ENCODE assay signal across 8 cellular contexts in the genomic region with DNA sequence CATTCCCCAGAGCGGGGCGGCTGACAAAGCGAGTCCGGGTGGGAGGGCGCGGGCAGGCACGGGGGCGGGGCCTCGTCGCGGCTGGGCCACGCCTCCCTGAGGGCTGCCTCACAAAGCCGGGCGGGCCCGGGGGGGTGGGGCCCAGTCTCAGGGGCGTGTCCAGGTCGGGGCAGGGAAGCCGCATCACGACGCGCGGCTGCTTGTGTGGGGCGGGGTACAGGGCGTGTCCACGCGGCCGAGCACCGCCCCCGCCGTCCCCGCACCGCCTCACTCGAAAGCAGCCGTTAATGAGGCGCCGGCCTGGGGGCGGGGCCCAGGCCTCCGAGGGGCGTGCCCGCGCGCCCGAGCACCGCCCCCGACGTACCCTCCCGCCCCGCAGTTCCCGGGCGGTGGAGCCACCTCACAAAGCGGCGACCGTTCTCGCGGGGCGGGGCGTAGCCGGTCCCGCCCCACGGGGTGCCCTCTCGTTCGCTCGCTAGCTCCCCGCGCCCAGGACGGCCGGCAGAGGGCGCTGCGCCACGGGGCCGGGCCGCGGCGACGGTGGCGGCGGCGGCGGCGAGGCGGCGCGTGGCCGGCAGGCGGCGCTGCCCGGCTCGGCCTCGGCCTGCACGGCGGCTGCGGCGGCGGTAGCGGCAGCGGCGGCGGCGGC. TPM values are rescaled to one million over a fixed set of nuclear protein-coding genes. Genes with fewer than 3 reads are reported as not detected.
DNase-seq lines count a peak whose midpoint lies in the region; TF ChIP-seq lines count a peak whose summit lies in the region.

CARM1 (plus strand) TSS at position 599 of the 649 bp plus-strand sequence. CDS start 150 bp downstream, outside the sequence.

- TF ChIP-seq CTCF in GM06990 (IDR thresholded peaks at IDR 0.05; ENCODE audit: insufficient read depth, low read length, poor library complexity, severe bottlenecking) (peak; percentile 37), HFFc6 (IDR thresholded peaks at IDR 0.05) (peak; percentile 78), neutrophil (IDR thresholded peaks at IDR 0.05) (peak; percentile 96), subcutaneous adipose tissue (IDR thresholded peaks at IDR 0.05; ENCODE audit: low read depth) (no peak)

- H3K4me3 Mint-ChIP-seq in HFFc6: peak within 1 kb of the TSS; percentile 95

- H3K4me1 ChIP-seq in neutrophil (ENCODE audit: control insufficient read depth in 1 of 2, insufficient read depth in 1 of 2, low read depth in 1 of 2, low read length in 1 of 2): peaks cover 12 to 20% of the 10 kb centered on the region in 2 experiments

- H3K36me3 Mint-ChIP-seq in HFFc6 (ENCODE audit: low read depth): no peaks in the 10 kb centered on the region; the same call in 1 of the 2 replicates

- no peaks in the 10 kb centered on the region for H3K27me3 ChIP-seq in GM06990 (replicated peaks; ENCODE audit: control insufficient read depth, insufficient read depth, low read length)
- peaks cover 21% of the 10 kb centered on the region for H3K27me3 ChIP-seq in neutrophil

- H3K4me3 ChIP-seq in GM06990 (replicated peaks; ENCODE audit: low read depth, low read length) (peak within 1 kb of the TSS; percentile 91), neutrophil (ENCODE audit: low read depth in 1 of 2, low read length in 1 of 2) (peak within 1 kb of the TSS; percentile 57 to 62)

- in situ Hi-C loops in SK-MEL-5 (cut with HindIII; ENCODE audit: low pct_unique_long_range_greater_than_20kb, low sequenced_read_pairs): no loop called here

- H3K27me3 Mint-ChIP-seq in HFFc6 (ENCODE audit: insufficient read depth): no peaks in the 10 kb centered on the region; the same call in 1 of the 2 replicates

- H3K9me3 Mint-ChIP-seq in HFFc6: no peaks in the 10 kb centered on the region

- peak within 1 kb of the TSS; percentile 90 for H3K27ac Mint-ChIP-seq in HFFc6

- H3K36me3 ChIP-seq in GM06990 (ENCODE audit: control insufficient read depth, insufficient read depth, low read length) (no peaks in the 10 kb centered on the region; the same call in none of the 2 replicates), neutrophil (peaks cover 37% of the 10 kb centered on the region)

- H3K9me3 ChIP-seq in neutrophil: no peaks in the 10 kb centered on the region

- peak within 1 kb of the TSS; percentile 87 for H3K27ac ChIP-seq in neutrophil

- DNase-seq in GM06990 (ENCODE audit: extremely low read depth, insufficient read length) (peak; percentile 96), HFFc6 (peak; percentile 95), NAMALWA (ENCODE audit: low spot score) (peak; percentile 97), SK-MEL-5 (ENCODE audit: low read depth, low spot score) (peak; percentile 94), foreskin melanocyte (peak; percentile 90)
- peak; percentile 99 for DNase-seq in activated naive CD4-positive, alpha-beta T cell treated with Interleukin-2 at 50 U/mL for 16 hours

- H3K4me1 Mint-ChIP-seq in HFFc6 (ENCODE audit: low read depth): peaks cover 18% of the 10 kb centered on the region

RNA-seq across cellular contexts. Expression of gene CARM1, which starts in this region (rescaled TPM):
- total RNA-seq in HFFc6 (2021; fragmentation: NEBNext Ultra II Directional; extraction: Animal tissue kit (Norgen Biotek cat#: 25700)): 10 to 100 TPM; 67.2 to 82.1 (median 76.8) TPM
- total RNA-seq in SK-MEL-5 (2014; rRNA removed; shearing (Covaris generic)): 18.4 and 18.6 TPM in 2 replicates
- polyA plus RNA-seq in SK-MEL-5 (2015; cell fraction: cytosol; rRNA removed): 69.1 and 92.2 TPM in 2 replicates
- 44.9 and 48.3 TPM in 2 replicates for polyA plus RNA-seq in SK-MEL-5 (2015; cell fraction: nucleus; rRNA removed)
- 10 to 100 TPM; 16.7 to 19.6 (median 18.4) TPM for total RNA-seq in subcutaneous adipose tissue

Comparison
In these comparisons a context has a peak if more than half of its experiments do, and no peak if none do; other contexts are left out.
1. Peak in every context shown above with its lines: DNase-seq, H3K4me3 ChIP-seq and H3K27ac ChIP-seq.